ENCODE assay signal across 8 cellular contexts in genomic region chr7:25124485-25125136, GRCh38. TPM values are rescaled to one million over a fixed set of nuclear protein-coding genes. Genes with fewer than 3 reads are reported as not detected.
DNase-seq lines count a peak whose midpoint lies in the region; ATAC-seq and TF ChIP-seq lines count a peak whose summit lies in the region.

No MANE protein-coding gene starts in this region.

- ATAC-seq in GM19328 (IDR thresholded peaks at IDR 0.05; ENCODE audit: unreplicated experiment), result peak; percentile 7

- H3K36me3 Mint-ChIP-seq in activated T-helper 2 cell treated with anti-CD3 and anti-CD28 coated beads, Interferon-gamma antibody, Interleukin-2, Interleukin-4, amounts not matched to agents 10 μg/mL and 5 μg/mL and 100 μg/mL, durations not matched to agents 14 hours and 24 hours and 36 hours (ENCODE audit: low read depth), result peaks cover 50% of the 10 kb centered on the region

- H3K9me3 Mint-ChIP-seq in activated T-helper 2 cell treated with anti-CD3 and anti-CD28 coated beads, Interferon-gamma antibody, Interleukin-2, Interleukin-4, amounts not matched to agents 10 μg/mL and 5 μg/mL and 100 μg/mL, durations not matched to agents 14 hours and 24 hours and 36 hours, result no peaks in the 10 kb centered on the region

- H3K27me3 Mint-ChIP-seq in activated T-helper 2 cell treated with anti-CD3 and anti-CD28 coated beads, Interferon-gamma antibody, Interleukin-2, Interleukin-4, amounts not matched to agents 10 μg/mL and 5 μg/mL and 100 μg/mL, durations not matched to agents 14 hours and 24 hours and 36 hours (ENCODE audit: low read depth), result no peaks in the 10 kb centered on the region

- H3K4me3 ChIP-seq in cardiac muscle cell (peak overlapping the region; percentile 75), retinal pigment epithelial cell (ENCODE audit: low read length) (peak overlapping the region; percentile 99)

- intact Hi-C loops in activated T-helper 2 cell treated with anti-CD3 and anti-CD28 coated beads, Interferon-gamma antibody, Interleukin-2, Interleukin-4, amounts not matched to agents 10 μg/mL and 5 μg/mL and 100 μg/mL, durations not matched to agents 14 hours and 24 hours and 36 hours (cut with micrococcal nuclease), result loop anchor here (1.0 to 10.0 kb wide), 7 partner anchors 26 to 1940 kb away; partner anchors contain the start of gene NUP42

- no peaks in the 10 kb centered on the region for H3K9me3 ChIP-seq in cardiac muscle cell (ENCODE audit: low read depth)

- no peaks in the 10 kb centered on the region for H3K27me3 ChIP-seq in cardiac muscle cell

- H3K36me3 ChIP-seq in cardiac muscle cell, result peaks cover 32% of the 10 kb centered on the region

- peaks cover 26% of the 10 kb centered on the region for H3K4me1 Mint-ChIP-seq in activated T-helper 2 cell treated with anti-CD3 and anti-CD28 coated beads, Interferon-gamma antibody, Interleukin-2, Interleukin-4, amounts not matched to agents 10 μg/mL and 5 μg/mL and 100 μg/mL, durations not matched to agents 14 hours and 24 hours and 36 hours (ENCODE audit: low read depth)

- TF ChIP-seq CTCF in cardiac muscle cell (IDR thresholded peaks at IDR 0.05; ENCODE audit: low read depth, low read length) (no peak), retinal pigment epithelial cell (conservative IDR thresholded peaks at IDR 0.05; ENCODE audit: low read depth, low read length) (no peak)

- peak overlapping the region; percentile 93 for H3K27ac ChIP-seq in cardiac muscle cell

- DNase-seq in LHCN-M2 (ENCODE audit: low read depth) (peak; percentile 12), cardiac muscle cell (ENCODE audit: low read depth in 1 of 2, low spot score in 1 of 2) (peak; percentile 14 to 42), retinal pigment epithelial cell (ENCODE audit: low read depth) (no peak), cerebellar nuclear complex (lab: John Stamatoyannopoulos, UW) (no peak), cerebellum (ENCODE audit: low spot score) (no peak), NCI-H1105 (lab: John Stamatoyannopoulos, UW) (no peak)
- DNase-seq in activated T-helper 2 cell treated with anti-CD3 and anti-CD28 coated beads, Interferon-gamma antibody, Interleukin-2, Interleukin-4, amounts not matched to agents 10 μg/mL and 5 μg/mL and 100 μg/mL, durations not matched to agents 14 hours and 24 hours and 36 hours (ENCODE audit: low spot score), result peak; percentile 16

- H3K4me1 ChIP-seq in cardiac muscle cell (ENCODE audit: low read depth), result peaks cover 6% of the 10 kb centered on the region

- H3K27ac Mint-ChIP-seq in activated T-helper 2 cell treated with anti-CD3 and anti-CD28 coated beads, Interferon-gamma antibody, Interleukin-2, Interleukin-4, amounts not matched to agents 10 μg/mL and 5 μg/mL and 100 μg/mL, durations not matched to agents 14 hours and 24 hours and 36 hours, result peak overlapping the region; percentile 97

- peak overlapping the region; percentile 94 for H3K4me3 Mint-ChIP-seq in activated T-helper 2 cell treated with anti-CD3 and anti-CD28 coated beads, Interferon-gamma antibody, Interleukin-2, Interleukin-4, amounts not matched to agents 10 μg/mL and 5 μg/mL and 100 μg/mL, durations not matched to agents 14 hours and 24 hours and 36 hours (ENCODE audit: low read depth)

RNA-seq across cellular contexts. Expression of gene CYCS, which starts 0.4 kb away (rescaled TPM):
- total RNA-seq in LHCN-M2 (2014; rRNA removed), result 115 and 119 TPM in 2 replicates
- 82.0 TPM for polyA plus RNA-seq in LHCN-M2 (2012)
- 235 and 251 TPM in 2 replicates for total RNA-seq in activated T-helper 2 cell treated with anti-CD3 and anti-CD28 coated beads, Interferon-gamma antibody, Interleukin-2, Interleukin-4, amounts not matched to agents 10 μg/mL and 5 μg/mL and 100 μg/mL, durations not matched to agents 14 hours and 24 hours and 36 hours
- 38.7 and 68.7 TPM in 2 replicates for total RNA-seq in cardiac muscle cell
- 300 and 489 TPM in 2 replicates for polyA plus RNA-seq in cardiac muscle cell
- 78.7 TPM for total RNA-seq in cerebellum

Comparison
In these comparisons a context has a peak if more than half of its experiments do, and no peak if none do; other contexts are left out.
1. DNase-seq: peak in LHCN-M2 (single experiment), activated T-helper 2 cell treated with anti-CD3 and anti-CD28 coated beads, Interferon-gamma antibody, Interleukin-2, Interleukin-4, amounts not matched to agents 10 μg/mL and 5 μg/mL and 100 μg/mL, durations not matched to agents 14 hours and 24 hours and 36 hours (single experiment) and cardiac muscle cell (2 of 2); none in retinal pigment epithelial cell (single experiment), cerebellar nuclear complex (0 of 2), cerebellum (single experiment) and NCI-H1105 (single experiment).